In genomic region chr12:39103552-39104165, GRCh38 we compare ENCODE assay signal across 8 cellular contexts.
A peak's percentile ranks its signal among the peaks of the same experiment; 100 is the strongest.
DNase-seq lines count a peak whose midpoint lies in the region; ATAC-seq and TF ChIP-seq lines count a peak whose summit lies in the region.

No MANE protein-coding gene starts in this region.

- no peak overlapping the region for H3K27ac Mint-ChIP-seq in endodermal cell

- H4K5ac ChIP-seq in mesendoderm (ENCODE audit: low read length) = no peak overlapping the region

- H3K9me3 ChIP-seq in AG04450 (ENCODE audit: control insufficient read depth, insufficient read depth, low read length) (peaks cover 2% of the 10 kb centered on the region; the same call in 1 of the 2 replicates), HCT116 (ENCODE audit: control insufficient read depth in 1 of 2, insufficient read depth in 1 of 2, low read depth in 1 of 2, low read length in 2 of 2) (no peaks in the 10 kb centered on the region), Karpas-422 (ENCODE audit: low read length) (no peaks in the 10 kb centered on the region), endodermal cell (ENCODE audit: control insufficient read depth, low read length) (no peaks in the 10 kb centered on the region)

- H4K8ac ChIP-seq in mesendoderm (ENCODE audit: low read depth, low read length) = no peak overlapping the region

- no peak for TF ChIP-seq POLR2A in HCT116 (IDR thresholded peaks at IDR 0.05; ENCODE audit: borderline replicate concordance, extremely low read depth, insufficient read depth, insufficient read length)

- no peak overlapping the region for H2BK120ac ChIP-seq in mesendoderm (ENCODE audit: low read depth, low read length)

- H3K79me2 ChIP-seq in HCT116 (ENCODE audit: insufficient read depth, low read length) (no peaks in the 10 kb centered on the region), Karpas-422 (ENCODE audit: low read length) (no peaks in the 10 kb centered on the region), mesendoderm (ENCODE audit: control insufficient read depth, insufficient read depth, low read length) (no peaks in the 10 kb centered on the region)

- H3K79me1 ChIP-seq in mesendoderm (ENCODE audit: low read length) = no peaks in the 10 kb centered on the region

- no peak overlapping the region for H2AK5ac ChIP-seq in mesendoderm (ENCODE audit: low read length)

- DNase-seq in AG04450 (ENCODE audit: low read depth, low spot score) (no peak), HCT116 (ENCODE audit: low read depth, low spot score) (peak; percentile 70), Karpas-422 (peak; percentile 81), RKO (ENCODE audit: low spot score) (peak; percentile 82), endodermal cell (peak; percentile 63), mesendoderm (peak; percentile 82)
- no peak for DNase-seq in activated CD4-positive, CD25-positive, alpha-beta regulatory T cell (lab: John Stamatoyannopoulos, UW)

- H3K9me3 Mint-ChIP-seq in endodermal cell = peaks cover 7% of the 10 kb centered on the region

- no peaks in the 10 kb centered on the region for H3K9me2 ChIP-seq in HCT116 (ENCODE audit: insufficient read depth)
- no peaks in the 10 kb centered on the region for H3K9me2 ChIP-seq in Karpas-422 (replicated peaks; ENCODE audit: insufficient read depth, low read length)

- POLR2A ChIA-PET in AG04450 (lab: Yijun Ruan, JAX) (no interaction called here), HCT116 (lab: Charles Lee) (no interaction called here)

- ATAC-seq in HCT116 = peak; percentile 98

- no peak overlapping the region for H3K4ac ChIP-seq in mesendoderm (ENCODE audit: low read depth, low read length)

- H3K36me3 Mint-ChIP-seq in endodermal cell (ENCODE audit: low read depth) = no peaks in the 10 kb centered on the region

- CTCF ChIA-PET in AG04450 (lab: Charles Lee) = no interaction called here
- CTCF ChIA-PET in HCT116 (lab: Charles Lee) = interaction anchor here (0.6 to 3.3 kb wide), 9 partner anchors 8 to 776 kb away, joined by 3 to 74 read pairs (median 3); partner anchors contain the start of gene CPNE8

- no peaks in the 10 kb centered on the region for H3K36me3 ChIP-seq in HCT116 (ENCODE audit: control insufficient read depth in 1 of 2, insufficient read depth in 2 of 2, low read length in 2 of 2)
- H3K36me3 ChIP-seq in Karpas-422 (ENCODE audit: insufficient read depth, low read length) = no peaks in the 10 kb centered on the region
- H3K36me3 ChIP-seq in endodermal cell (ENCODE audit: control insufficient read depth, insufficient read depth, low read length) = no peaks in the 10 kb centered on the region
- H3K36me3 ChIP-seq in mesendoderm (ENCODE audit: control insufficient read depth, insufficient read depth, low read length) = no peaks in the 10 kb centered on the region

- H3K9ac ChIP-seq in HCT116 (ENCODE audit: low read length) = no peak overlapping the region
- H3K9ac ChIP-seq in Karpas-422 (ENCODE audit: low read length) = no peak overlapping the region
- H3K9ac ChIP-seq in endodermal cell (ENCODE audit: extremely low read depth, low read length, poor library complexity, severe bottlenecking) = no peak overlapping the region
- no peak overlapping the region for H3K9ac ChIP-seq in mesendoderm (ENCODE audit: low read length)

- RAD21 ChIA-PET in HCT116 (lab: Charles Lee; ENCODE audit: low non-redundant PET in 1 of 2, low total read pairs in 2 of 2, uncharacterized antibody in 2 of 2, unreplicated experiment in 2 of 2) = interaction anchor here (1.0 to 1.8 kb wide), 4 partner anchors 169 to 197 kb away, joined by 4 to 9 read pairs (median 6); no protein-coding TSS in a partner anchor

- peaks cover 7% of the 10 kb centered on the region for H3K4me1 Mint-ChIP-seq in endodermal cell

- peak overlapping the region; percentile 35 for H2AFZ ChIP-seq in HCT116 (ENCODE audit: low read depth, low read length, poor library complexity, severe bottlenecking)
- no peak overlapping the region for H2AFZ ChIP-seq in Karpas-422 (ENCODE audit: low read length)

- BruUV-seq in HCT116 (replicated peaks; lab: Mats Ljungman, UMichigan) = no TSS peak

- no peaks in the 10 kb centered on the region for H3K4me1 ChIP-seq in HCT116 (ENCODE audit: control insufficient read depth in 1 of 2, insufficient read depth in 2 of 2, low read length in 2 of 2)
- no peaks in the 10 kb centered on the region for H3K4me1 ChIP-seq in Karpas-422 (ENCODE audit: low read length)
- peaks cover 3% of the 10 kb centered on the region for H3K4me1 ChIP-seq in endodermal cell (ENCODE audit: control insufficient read depth, insufficient read depth, low read length)
- H3K4me1 ChIP-seq in mesendoderm (ENCODE audit: control insufficient read depth, low read depth, low read length) = no peaks in the 10 kb centered on the region

- no peak overlapping the region for H3K56ac ChIP-seq in mesendoderm (ENCODE audit: low read length)

- no peak overlapping the region for H2BK5ac ChIP-seq in mesendoderm (ENCODE audit: low read length)

- H3K4me3 ChIP-seq in AG04450 (ENCODE audit: low read depth, low read length) (no peak overlapping the region), HCT116 (replicated peaks in 1 of 2; ENCODE audit: low read depth in 1 of 2, low read length in 2 of 2) (no peak overlapping the region), Karpas-422 (ENCODE audit: low read length) (no peak overlapping the region), endodermal cell (ENCODE audit: low read length) (no peak overlapping the region), mesendoderm (ENCODE audit: low read length) (no peak overlapping the region)

- no peak overlapping the region for H2BK15ac ChIP-seq in mesendoderm (replicated peaks; ENCODE audit: low read depth)

- peak; percentile 87 for TF ChIP-seq RAD21 in HCT116 (IDR thresholded peaks at IDR 0.05; ENCODE audit: low read depth)

- H3K23ac ChIP-seq in mesendoderm (ENCODE audit: low read length) = no peak overlapping the region

- no peak overlapping the region for H3K18ac ChIP-seq in mesendoderm (ENCODE audit: low read length)

- H3K27me3 Mint-ChIP-seq in endodermal cell (ENCODE audit: insufficient read depth) = no peaks in the 10 kb centered on the region

- TF ChIP-seq CTCF in AG04450 (IDR thresholded peaks at IDR 0.05; ENCODE audit: low read depth, low read length) (peak; percentile 34), GM12873 (IDR thresholded peaks at IDR 0.05; ENCODE audit: insufficient read depth, low read depth, low read length, missing control alignments) (peak; percentile 76), HCT116 (IDR thresholded peaks at IDR 0.05 in 2 of 3, conservative IDR thresholded peaks at IDR 0.05 in 1 of 3; ENCODE audit: borderline replicate concordance in 1 of 3, insufficient read depth in 1 of 3, low read depth in 2 of 3, low read length in 2 of 3) (peak; percentile 67 to 85 (median 70)), endodermal cell (conservative IDR thresholded peaks at IDR 0.05) (peak; percentile 90)

- H3K27me3 ChIP-seq in AG04450 (ENCODE audit: control insufficient read depth, insufficient read depth, low read length) = no peaks in the 10 kb centered on the region
- H3K27me3 ChIP-seq in HCT116 (ENCODE audit: insufficient read depth, low read length) = no peaks in the 10 kb centered on the region
- no peaks in the 10 kb centered on the region for H3K27me3 ChIP-seq in Karpas-422 (ENCODE audit: low read length)
- H3K27me3 ChIP-seq in endodermal cell (ENCODE audit: control insufficient read depth, insufficient read depth, low read length, poor library complexity, severe bottlenecking) = no peaks in the 10 kb centered on the region
- no peaks in the 10 kb centered on the region for H3K27me3 ChIP-seq in mesendoderm (ENCODE audit: insufficient read depth, low read length, poor library complexity)

- H3K4me2 ChIP-seq in HCT116 (ENCODE audit: low read length) = no peak overlapping the region
- no peak overlapping the region for H3K4me2 ChIP-seq in Karpas-422 (ENCODE audit: low read depth, low read length, poor library complexity, severe bottlenecking)
- H3K4me2 ChIP-seq in mesendoderm (ENCODE audit: low read length) = no peak overlapping the region

- WGBS in endodermal cell (ENCODE audit: insufficient coverage in 1 of 2, insufficient read length in 1 of 2), 2 experiments = 28 to 40% methylated on average over 4 of the region's 8 CpGs
- WGBS in mesendoderm (ENCODE audit: extremely low coverage, insufficient coverage, low lambda C conversion rate) = no CpG with 5 or more reads among the region's 8 CpGs

- no peak overlapping the region for H3K27ac ChIP-seq in AG04450 (ENCODE audit: low read depth, low read length)
- no peak overlapping the region for H3K27ac ChIP-seq in HCT116 (ENCODE audit: low read depth, low read length)
- no peak overlapping the region for H3K27ac ChIP-seq in Karpas-422 (ENCODE audit: low read length)
- H3K27ac ChIP-seq in endodermal cell (ENCODE audit: low read depth, low read length) = no peak overlapping the region
- no peak overlapping the region for H3K27ac ChIP-seq in mesendoderm (ENCODE audit: low read depth, low read length)

- intact Hi-C loops in HCT116 (cut with micrococcal nuclease) = loop anchor here (1.0 to 5.0 kb wide), 5 partner anchors 169 to 775 kb away; partner anchors contain the start of gene CPNE8

- no peak overlapping the region for H3K4me3 Mint-ChIP-seq in endodermal cell

- H4K20me1 ChIP-seq in HCT116 (ENCODE audit: insufficient read depth) (no peaks in the 10 kb centered on the region), Karpas-422 (ENCODE audit: insufficient read depth, low read depth, low read length) (no peaks in the 10 kb centered on the region)

TF ChIP-seq in HCT116, 20 proteins besides CTCF, POLR2A, EP300 and RAD21 (continues in another document):
- no peak for TF ChIP-seq ELF1 (IDR thresholded peaks at IDR 0.05; ENCODE audit: borderline replicate concordance, low read depth)
- no peak for TF ChIP-seq POLR2AphosphoS5 (IDR thresholded peaks at IDR 0.05; ENCODE audit: low read depth, low read length)
- TF ChIP-seq ZFX (IDR thresholded peaks at IDR 0.05) = no peak
- TF ChIP-seq CEBPB (IDR thresholded peaks at IDR 0.05; ENCODE audit: low read depth) = no peak
- TF ChIP-seq SP1 (IDR thresholded peaks at IDR 0.05; ENCODE audit: low read depth) = no peak
- no peak for TF ChIP-seq ATF3 (IDR thresholded peaks at IDR 0.05)
- TF ChIP-seq ZNF274 (IDR thresholded peaks at IDR 0.05; ENCODE audit: low read depth, low read length) = no peak
- no peak for TF ChIP-seq EZH2phosphoT487 (IDR thresholded peaks at IDR 0.05; ENCODE audit: borderline replicate concordance)
- TF ChIP-seq JUND (IDR thresholded peaks at IDR 0.05) = no peak

Comparison
In these comparisons a context has a peak if more than half of its experiments do, and no peak if none do; other contexts are left out.
1. DNase-seq: peak in HCT116 (single experiment), Karpas-422 (single experiment), RKO (single experiment), endodermal cell (single experiment) and mesendoderm (single experiment); none in AG04450 (single experiment) and activated CD4-positive, CD25-positive, alpha-beta regulatory T cell (0 of 4).
2. CTCF ChIP-seq: peak in every context shown above with its lines; median percentile 90 in endodermal cell; 76 in GM12873; 70 in HCT116; 34 in AG04450.